9 cellular contexts compared by ENCODE assay signal in the genomic region with DNA sequence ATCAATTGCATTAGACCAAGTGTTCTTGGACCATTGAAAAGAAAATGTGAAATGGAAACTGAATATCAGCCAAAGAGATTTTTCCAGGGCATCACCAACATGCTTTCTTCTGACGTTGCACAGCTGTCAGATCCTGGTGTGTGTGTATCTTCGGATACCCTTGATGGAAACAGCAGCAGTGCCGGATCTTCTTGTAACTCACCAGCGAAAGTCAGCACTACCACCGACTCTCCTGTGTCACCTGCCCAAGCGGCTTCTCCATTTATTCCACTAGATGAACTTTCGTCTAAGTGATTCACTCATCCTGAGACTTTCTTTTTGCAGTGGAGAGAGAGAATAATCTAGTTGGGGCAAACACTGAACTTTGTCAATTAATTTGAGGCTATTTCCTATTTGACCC.
DNase-seq lines count a peak whose midpoint lies in the region; ATAC-seq and TF ChIP-seq lines count a peak whose summit lies in the region.
"Had no signal": no experiment of that assay in that cellular context is flagged by ENCODE, and none has a peak within 500 bp of the region (broad histone marks: within the 10 kb centered on the region; RNA-seq: fewer than 3 reads in every experiment).

No MANE protein-coding gene starts in this region.

- no peaks in the 10 kb centered on the region for H3K36me3 Mint-ChIP-seq in activated T-helper 17 cell treated with anti-CD3 and anti-CD28 coated beads, Interleukin-2, amount 50 U/mL, for 72 hours (ENCODE audit: low read depth)
- H3K36me3 Mint-ChIP-seq: brain had no signal

- no peak for TF ChIP-seq POLR2A in upper lobe of left lung (IDR thresholded peaks at IDR 0.05)

- no peak overlapping the region for H3K4me3 Mint-ChIP-seq in activated T-helper 17 cell treated with anti-CD3 and anti-CD28 coated beads, Interleukin-2, amount 50 U/mL, for 72 hours
- H3K4me3 Mint-ChIP-seq: brain had no signal

- no peaks in the 10 kb centered on the region for H3K36me3 ChIP-seq in upper lobe of left lung

- TF ChIP-seq EP300 in upper lobe of left lung (IDR thresholded peaks at IDR 0.05), result no peak

- H3K27me3 Mint-ChIP-seq in activated T-helper 17 cell treated with anti-CD3 and anti-CD28 coated beads, Interleukin-2, amount 50 U/mL, for 72 hours, result no peaks in the 10 kb centered on the region
- H3K27me3 Mint-ChIP-seq: brain had no signal

- 16 to 20% methylated on average over 7 of the region's 7 CpGs for WGBS in upper lobe of left lung, 2 donors

- H3K9me3 ChIP-seq in upper lobe of left lung, result no peaks in the 10 kb centered on the region

- H3K27ac ChIP-seq in layer of hippocampus (ENCODE audit: low read depth, low read length) (peak overlapping the region; percentile 15), upper lobe of left lung (peak overlapping the region; percentile 89 to 97 (median 94))

- no peaks in the 10 kb centered on the region for H3K4me1 Mint-ChIP-seq in activated T-helper 17 cell treated with anti-CD3 and anti-CD28 coated beads, Interleukin-2, amount 50 U/mL, for 72 hours

- DNase-seq in activated T-cell treated with anti-CD3 and anti-CD28 coated beads, Interleukin-2, amount 50 U/mL, for 1 hour, result peak; percentile 23
- DNase-seq in activated T-cell treated with anti-CD3 and anti-CD28 coated beads for 4 hours (no peak), upper lobe of left lung (no peak), cortex of kidney (lab: John Stamatoyannopoulos, UW) (no peak)

- H3K27ac Mint-ChIP-seq in activated T-helper 17 cell treated with anti-CD3 and anti-CD28 coated beads, Interleukin-2, amount 50 U/mL, for 72 hours, result no peak overlapping the region
- H3K27ac Mint-ChIP-seq: brain had no signal

- H3K4me3 ChIP-seq in upper lobe of left lung, result peak overlapping the region; percentile 60 to 76 (median 66)

- no peak for TF ChIP-seq CTCF in upper lobe of left lung (IDR thresholded peaks at IDR 0.05)

- H3K9me3 Mint-ChIP-seq in activated T-helper 17 cell treated with anti-CD3 and anti-CD28 coated beads, Interleukin-2, amount 50 U/mL, for 72 hours, result no peaks in the 10 kb centered on the region
- H3K9me3 Mint-ChIP-seq: brain had no signal

- H3K4me1 ChIP-seq in upper lobe of left lung, result peaks cover 47 to 61% (median 54%) of the 10 kb centered on the region in 4 donors

- ATAC-seq in activated T-helper 17 cell treated with anti-CD3 and anti-CD28 coated beads, Interleukin-2, amount 50 U/mL, for 72 hours (replicated peaks), result peak; percentile 28
- ATAC-seq in upper lobe of left lung (ENCODE audit: low FRiP score in 2 of 2) (no peak), HG02588 (IDR thresholded peaks at IDR 0.05; ENCODE audit: unreplicated experiment) (no peak), GM18519 (IDR thresholded peaks at IDR 0.05; ENCODE audit: low FRiP score, unreplicated experiment) (no peak)

- H3K27me3 ChIP-seq in layer of hippocampus (ENCODE audit: control insufficient read depth, insufficient read depth, low read length) (no peaks in the 10 kb centered on the region), upper lobe of left lung (no peaks in the 10 kb centered on the region)
